In genomic region chr11:68149417-68149816, GRCh38 we compare ENCODE assay signal across 18 cellular contexts. TPM values are rescaled to one million over a fixed set of nuclear protein-coding genes. Genes with fewer than 3 reads are reported as not detected.
A peak's percentile ranks its signal among the peaks of the same experiment; 100 is the strongest.
DNase-seq lines count a peak whose midpoint lies in the region; ATAC-seq and TF ChIP-seq lines count a peak whose summit lies in the region.
"Had no signal": no experiment of that assay in that cellular context is flagged by ENCODE, and none has a peak within 500 bp of the region (broad histone marks: within the 10 kb centered on the region; RNA-seq: fewer than 3 reads in every experiment).

No MANE protein-coding gene starts in this region.

- peaks cover 68% of the 10 kb centered on the region for H3K4me1 ChIP-seq in PC-9 (replicated peaks; ENCODE audit: insufficient read depth)
- peaks cover 83% of the 10 kb centered on the region for H3K4me1 ChIP-seq in mucosa of stomach (ENCODE audit: control insufficient read depth, insufficient read depth, low read length)

- H3K9me2 ChIP-seq in PC-9 (ENCODE audit: insufficient read depth): no peaks in the 10 kb centered on the region

- BruUV-seq in PC-9 (replicated peaks; lab: Mats Ljungman, UMichigan): no TSS peak

- DNase-seq in NCI-H1417 (lab: John Stamatoyannopoulos, UW) (peak in 2 of 3 experiments; percentile 76 to 95), NCI-H2107 (lab: John Stamatoyannopoulos, UW) (peak; percentile 11), PC-9 (no peak), T-helper 1 cell (no peak), NCI-H1930 (lab: John Stamatoyannopoulos, UW) (no peak)
- DNase-seq in stimulated activated naive CD8-positive, alpha-beta T cell treated with anti-CD3 and anti-CD28 coated beads, Interleukin-15, Interleukin-2, amounts not matched to agents 100 U/mL and 50 U/mL, for 24 hours: no peak
- DNase-seq in stimulated activated CD4-positive, alpha-beta T cell treated with anti-CD3 and anti-CD28 coated beads, Interleukin-2, amount 100 ng/mL, for 24 hours: no peak
- DNase-seq: activated CD4-positive, alpha-beta T cell treated with anti-CD3 and anti-CD28 coated beads, Interleukin-2, amount 10 ng/mL, durations not matched to agents 24 days and 14 days; activated naive CD4-positive, alpha-beta T cell treated with anti-CD3 and anti-CD28 coated beads, Interleukin-2, amount 50 U/mL, for 16 hours; activated T-cell treated with anti-CD3 and anti-CD28 coated beads, Interleukin-2, amount 50 U/mL, for 72 hours; CD4-positive, alpha-beta T cell; DMS53; kidney; NCI-H1694; stimulated activated CD8-positive, alpha-beta memory T cell treated with anti-CD3 and anti-CD28 coated beads, Interleukin-4, amount 100 ng/mL, for 48 hours; T-helper 2 cell had no signal

- no peaks in the 10 kb centered on the region for H4K20me1 ChIP-seq in PC-9 (ENCODE audit: insufficient read depth)

- peak overlapping the region; percentile 59; the same call in 1 of the 2 replicates for H3K27ac ChIP-seq in PC-9
- H3K27ac ChIP-seq: RWPE1 had no signal

- ATAC-seq in stimulated activated naive CD8-positive, alpha-beta T cell treated with anti-CD3 and anti-CD28 coated beads, Interleukin-15, Interleukin-2, amounts not matched to agents 100 U/mL and 50 U/mL, for 24 hours: no peak
- ATAC-seq: activated T-cell treated with anti-CD3 and anti-CD28 coated beads, Interleukin-2, amount 50 U/mL, for 72 hours had no signal

- H3K4me3 ChIP-seq in PC-9 (no peak overlapping the region), mucosa of stomach (ENCODE audit: low read length) (no peak overlapping the region)

- H3K36me3 ChIP-seq in PC-9 (ENCODE audit: low read depth): no peaks in the 10 kb centered on the region
- no peaks in the 10 kb centered on the region for H3K36me3 ChIP-seq in mucosa of stomach (ENCODE audit: control insufficient read depth, insufficient read depth, low read length)

- no peak for TF ChIP-seq CTCF in PC-9 (conservative IDR thresholded peaks at IDR 0.05)

- no peaks in the 10 kb centered on the region for H3K79me2 ChIP-seq in PC-9 (ENCODE audit: low read depth)

- no peaks in the 10 kb centered on the region for H3K27me3 ChIP-seq in PC-9 (ENCODE audit: insufficient read depth, low read depth)
- H3K27me3 ChIP-seq in mucosa of stomach (ENCODE audit: control insufficient read depth, insufficient read depth, low read length): no peaks in the 10 kb centered on the region

- H3K9me3 ChIP-seq in PC-9 (ENCODE audit: insufficient read depth, low read depth): no peaks in the 10 kb centered on the region
- no peaks in the 10 kb centered on the region for H3K9me3 ChIP-seq in mucosa of stomach (ENCODE audit: control insufficient read depth, low read length)

- CTCF ChIA-PET in PC-9 (lab: Charles Lee): interaction anchor here (0.6 kb wide), 1 partner anchor 77 kb away, joined by 3 read pairs; no protein-coding TSS in a partner anchor

- no peak overlapping the region for H2AFZ ChIP-seq in PC-9

- H3K9ac ChIP-seq in mucosa of stomach (ENCODE audit: low read length): peak overlapping the region; percentile 55

- POLR2A ChIA-PET in PC-9 (lab: Charles Lee; ENCODE audit: unreplicated experiment): interaction anchor here (0.6 kb wide), 2 partner anchors 140 to 161 kb away, joined by 3 to 4 read pairs; partner anchors contain the start of gene ALDH3B1

- peaks cover 53% of the 10 kb centered on the region for H3F3A ChIP-seq in PC-9 (ENCODE audit: insufficient read depth, low read depth)

- peak overlapping the region; percentile 49 for H3K4me2 ChIP-seq in PC-9

- intact Hi-C loops in PC-9 (cut with micrococcal nuclease; ENCODE audit: unreplicated experiment): loop anchor here (5.0 kb wide), 2 partner anchors 107 to 137 kb away; partner anchors contain the start of gene ALDH3B1

RNA-seq across cellular contexts. Expression of gene CHKA, which starts 28.2 kb away (rescaled TPM):
- total RNA-seq in PC-9 (2021): 84.2 and 90.5 TPM in 2 replicates

Comparison
In these comparisons a context has a peak if more than half of its experiments do, and no peak if none do; other contexts are left out.
1. DNase-seq: peak in NCI-H1417 (2 of 3) and NCI-H2107 (single experiment); none in PC-9 (0 of 2), stimulated activated naive CD8-positive, alpha-beta T cell treated with anti-CD3 and anti-CD28 coated beads, Interleukin-15, Interleukin-2, amounts not matched to agents 100 U/mL and 50 U/mL, for 24 hours (single experiment), T-helper 1 cell (0 of 5), stimulated activated CD4-positive, alpha-beta T cell treated with anti-CD3 and anti-CD28 coated beads, Interleukin-2, amount 100 ng/mL, for 24 hours (0 of 2) and NCI-H1930 (0 of 2).